Comparison of ENCODE assay signal across 9 cellular contexts in genomic region chr16:22207715-22208360, GRCh38. TPM values are rescaled to one million over a fixed set of nuclear protein-coding genes. Genes with fewer than 3 reads are reported as not detected.
DNase-seq lines count a peak whose midpoint lies in the region; ATAC-seq, FAIRE-seq and TF ChIP-seq lines count a peak whose summit lies in the region.
"Had no signal": no experiment of that assay in that cellular context is flagged by ENCODE, and none has a peak within 500 bp of the region (broad histone marks: within the 10 kb centered on the region; RNA-seq: fewer than 3 reads in every experiment).

No MANE protein-coding gene starts in this region.

- H2AFZ ChIP-seq in OCI-LY3 (ENCODE audit: low read depth, low read length), result no peak overlapping the region

- H3K27ac Mint-ChIP-seq in Caco-2 (ENCODE audit: unreplicated experiment) (no peak overlapping the region), endothelial cell (ENCODE audit: unreplicated experiment) (no peak overlapping the region)

- H3K27me3 Mint-ChIP-seq in Caco-2 (ENCODE audit: insufficient read depth, unreplicated experiment) (no peaks in the 10 kb centered on the region), endothelial cell (ENCODE audit: unreplicated experiment) (peaks cover 2% of the 10 kb centered on the region)

- ATAC-seq in pancreas (no peak), HG03095 (IDR thresholded peaks at IDR 0.05; ENCODE audit: unreplicated experiment) (no peak), HG02840 (IDR thresholded peaks at IDR 0.05; ENCODE audit: low FRiP score, unreplicated experiment) (no peak), GM19035 (IDR thresholded peaks at IDR 0.05; ENCODE audit: unreplicated experiment) (no peak)

- no peak for FAIRE-seq in pancreas (lab: Jason Lieb, UNC)

- no peak for TF ChIP-seq CTCF in Caco-2 (IDR thresholded peaks at IDR 0.05; ENCODE audit: insufficient read depth in 1 of 2, low read depth in 1 of 2, low read length in 1 of 2, severe bottlenecking in 1 of 2, unreplicated experiment in 1 of 2)
- no peak for TF ChIP-seq CTCF in OCI-LY3 (IDR thresholded peaks at IDR 0.05; ENCODE audit: low read depth, low read length)
- no peak for TF ChIP-seq CTCF in endothelial cell (IDR thresholded peaks at IDR 0.05; ENCODE audit: unreplicated experiment)
- TF ChIP-seq CTCF in pancreas (IDR thresholded peaks at IDR 0.05), result no peak

- H3K4me3 ChIP-seq in Caco-2 (ENCODE audit: low read depth, low read length), result peak overlapping the region; percentile 91
- H3K4me3 ChIP-seq in OCI-LY3 (ENCODE audit: low read length), result peak overlapping the region; percentile 92
- H3K4me3 ChIP-seq in pancreas, result peak overlapping the region in 3 of 4 donors; percentile 63 to 95 (median 90)

- H3K4me1 Mint-ChIP-seq in Caco-2 (ENCODE audit: low read depth, unreplicated experiment) (peaks cover 7% of the 10 kb centered on the region), endothelial cell (ENCODE audit: unreplicated experiment) (peaks cover 8% of the 10 kb centered on the region)

- H3K27ac ChIP-seq in OCI-LY3 (ENCODE audit: low read length) (peak overlapping the region; percentile 79), pancreas (peak overlapping the region in 1 of 4 donors; percentile 86)

- peak overlapping the region; percentile 95 for H3K4me2 ChIP-seq in OCI-LY3 (ENCODE audit: low read length)

- peaks cover 67% of the 10 kb centered on the region for H3K79me2 ChIP-seq in OCI-LY3 (ENCODE audit: low read length)

- BruUV-seq in Caco-2 (replicated peaks; lab: Mats Ljungman, UMichigan), result no TSS peak

- peaks cover 27% of the 10 kb centered on the region for H3K36me3 Mint-ChIP-seq in Caco-2 (ENCODE audit: insufficient read depth, unreplicated experiment)
- peaks cover 19% of the 10 kb centered on the region for H3K36me3 Mint-ChIP-seq in endothelial cell (ENCODE audit: low read depth, unreplicated experiment)

- intact Hi-C loops in Caco-2 (cut with micrococcal nuclease; ENCODE audit: unreplicated experiment) (loop anchor here (2.0 kb wide), 2 partner anchors 17 to 25 kb away; no protein-coding TSS in a partner anchor), pancreas (cut with DNase I) (loop anchor here in 1 of 3 donors (5.0 kb wide), 1 partner anchor 84 kb away; no protein-coding TSS in a partner anchor)

- 39 to 40% methylated on average over 10 of the region's 10 CpGs for WGBS in pancreas, 2 donors

- peaks cover 2% of the 10 kb centered on the region; the same call in 1 of the 2 replicates for H3K36me3 ChIP-seq in Caco-2 (ENCODE audit: control insufficient read depth, insufficient read depth, low read length)
- peaks cover 45% of the 10 kb centered on the region for H3K36me3 ChIP-seq in OCI-LY3 (replicated peaks; ENCODE audit: low read depth, low read length)
- H3K36me3 ChIP-seq in pancreas, result peaks cover 0 to 3% (median 0%) of the 10 kb centered on the region in 3 donors

- no peaks in the 10 kb centered on the region for H3K9me3 ChIP-seq in Caco-2
- no peaks in the 10 kb centered on the region for H3K9me3 ChIP-seq in OCI-LY3 (ENCODE audit: insufficient read depth, low read length)
- no peaks in the 10 kb centered on the region for H3K9me3 ChIP-seq in pancreas

- H3K27me3 ChIP-seq in Caco-2 (replicated peaks; ENCODE audit: control insufficient read depth, insufficient read depth, low read length) (no peaks in the 10 kb centered on the region), OCI-LY3 (ENCODE audit: low read depth, low read length) (no peaks in the 10 kb centered on the region), pancreas (no peaks in the 10 kb centered on the region)

- H3K4me3 Mint-ChIP-seq in Caco-2 (ENCODE audit: unreplicated experiment) (peak overlapping the region; percentile 99), endothelial cell (ENCODE audit: unreplicated experiment) (peak overlapping the region; percentile 96)

- POLR2A ChIA-PET in Caco-2 (lab: Charles Lee), result no interaction called here

- H3K4me1 ChIP-seq in Caco-2, result 0 out of 2 replicates have a peak, but pooled peaks cover 7% of the 10 kb centered on the region
- peaks cover 38% of the 10 kb centered on the region for H3K4me1 ChIP-seq in OCI-LY3 (ENCODE audit: low read length)
- H3K4me1 ChIP-seq in pancreas, result peaks cover 0 to 18% (median 11%) of the 10 kb centered on the region in 3 donors

- CTCF ChIA-PET in Caco-2 (lab: Charles Lee), result interaction anchor here (0.6 kb wide), 2 partner anchors 273 to 947 kb away, joined by 3 to 7 read pairs; no protein-coding TSS in a partner anchor

- DNase-seq in Caco-2 (no peak), endothelial cell (ENCODE audit: low spot score) (no peak), pancreas (no peak), DMS 273 treated with DMSO at 0.1 percent for 48 hours (lab: John Stamatoyannopoulos, UW) (no peak)
- DNase-seq: amniotic stem cell had no signal

- H3K9me3 Mint-ChIP-seq in Caco-2 (ENCODE audit: unreplicated experiment) (no peaks in the 10 kb centered on the region), endothelial cell (ENCODE audit: unreplicated experiment) (no peaks in the 10 kb centered on the region)

- peak overlapping the region; percentile 98 for H3K9ac ChIP-seq in OCI-LY3 (ENCODE audit: low read length)

- H4K20me1 ChIP-seq in OCI-LY3 (ENCODE audit: insufficient read depth, low read length), result peaks cover 49% of the 10 kb centered on the region

RNA-seq across cellular contexts. Expression of gene EEF2K, which starts 1.8 kb away (rescaled TPM):
- total RNA-seq in Caco-2 (2022) (17.5 and 20.1 TPM in 2 replicates), endothelial cell (ENCODE audit: unreplicated experiment) (19.3 TPM), pancreas (10 to 100 TPM; 15.0 to 21.1 (median 18.2) TPM)
- polyA plus RNA-seq in pancreas, result 1 to 10 TPM; 6.1 to 9.2 TPM

RNA-seq across cellular contexts. Expression of gene SDR42E2, which starts 45.5 kb away (rescaled TPM):
- total RNA-seq in Caco-2 (2022) (not detected in 2 replicates), endothelial cell (ENCODE audit: unreplicated experiment) (0.10 TPM), pancreas (not detected)
- polyA plus RNA-seq in pancreas, result under 1 TPM in 1 of 2 donors, not detected in 1; 0.07 TPM
